ENCODE assay signal across 27 cellular contexts in genomic region chr15:61151791-61152190, GRCh38.
"Had no signal": no experiment of that assay in that cellular context is flagged by ENCODE, and none has a peak within 500 bp of the region (broad histone marks: within the 10 kb centered on the region; RNA-seq: fewer than 3 reads in every experiment).

No MANE protein-coding gene starts in this region.

- H3K27me3 ChIP-seq: colonic mucosa, heart left ventricle, hepatocyte, left lung, pancreas, right atrium auricular region, stomach, tibial nerve, upper lobe of left lung, uterus had no signal

- H3K27ac ChIP-seq: colonic mucosa, heart left ventricle, hepatocyte, left lung, pancreas, right atrium auricular region, stomach, thoracic aorta, tibial nerve, upper lobe of left lung, uterus had no signal

- H3K9me3 Mint-ChIP-seq: dendritic cell treated with granulocyte-macrophage colony-stimulating factor and Interleukin-4, amounts not matched to agents 40 ng/mL and 50 ng/mL, for 4 days; natural killer cell; stimulated activated effector memory CD8-positive, alpha-beta T cell treated with anti-CD3 and anti-CD28 coated beads, Interleukin-12 subunit alpha, Interleukin-12 subunit beta, amount 100 ng/mL, for 72 hours had no signal

- H3K9me3 ChIP-seq: colonic mucosa, heart left ventricle, left lung, pancreas, right atrium auricular region, stomach, thoracic aorta, tibial nerve, upper lobe of left lung, uterus had no signal

- DNase-seq: central memory CD4-positive, alpha-beta T cell; colonic mucosa; effector memory CD4-positive, alpha-beta T cell; heart left ventricle; kidney; left cardiac atrium; left lung; mesendoderm; natural killer cell; occipital lobe; pancreas; stimulated activated CD4-positive, alpha-beta T cell treated with anti-CD3 and anti-CD28 coated beads, Interleukin-12 subunit alpha, Interleukin-12 subunit beta, amount 100 ng/mL, for 4 hours; stimulated activated CD4-positive, alpha-beta T cell treated with anti-CD3 and anti-CD28 coated beads, Interleukin-1b, Interleukin-23, amount 100 ng/mL, for 48 hours; stimulated activated CD4-positive, alpha-beta T cell treated with anti-CD3 and anti-CD28 coated beads, Interleukin-4, amount 100 ng/mL, for 24 hours; stimulated activated naive CD4-positive, alpha-beta T cell treated with Interleukin-2 at 50 U/mL for 16 hours; stomach; upper lobe of left lung; uterus had no signal

- H3K4me3 ChIP-seq: colonic mucosa, heart left ventricle, hepatocyte, left lung, pancreas, right atrium auricular region, smooth muscle cell, stomach, thoracic aorta, tibial nerve, upper lobe of left lung, uterus had no signal

- H3K4me1 Mint-ChIP-seq: stimulated activated effector memory CD8-positive, alpha-beta T cell treated with anti-CD3 and anti-CD28 coated beads, Interleukin-12 subunit alpha, Interleukin-12 subunit beta, amount 100 ng/mL, for 72 hours had no signal

- H3K4me2 ChIP-seq: hepatocyte, smooth muscle cell had no signal

- H3K79me2 ChIP-seq: hepatocyte had no signal

- H3K27ac Mint-ChIP-seq: dendritic cell treated with granulocyte-macrophage colony-stimulating factor and Interleukin-4, amounts not matched to agents 40 ng/mL and 50 ng/mL, for 4 days; natural killer cell; progenitor cell of endocrine pancreas; stimulated activated effector memory CD8-positive, alpha-beta T cell treated with anti-CD3 and anti-CD28 coated beads, Interleukin-12 subunit alpha, Interleukin-12 subunit beta, amount 100 ng/mL, for 72 hours had no signal

- H2AFZ ChIP-seq: hepatocyte had no signal

- H3K36me3 ChIP-seq: colonic mucosa, heart left ventricle, left lung, pancreas, right atrium auricular region, stomach, thoracic aorta, tibial nerve, upper lobe of left lung, uterus had no signal

- H3K36me3 Mint-ChIP-seq: natural killer cell; stimulated activated effector memory CD8-positive, alpha-beta T cell treated with anti-CD3 and anti-CD28 coated beads, Interleukin-12 subunit alpha, Interleukin-12 subunit beta, amount 100 ng/mL, for 72 hours had no signal

- ATAC-seq: heart left ventricle; left cardiac atrium; left lung; natural killer cell; pancreas; sciatic nerve; stimulated activated effector memory CD8-positive, alpha-beta T cell treated with anti-CD3 and anti-CD28 coated beads, Interleukin-12 subunit alpha, Interleukin-12 subunit beta, amount 100 ng/mL, for 72 hours had no signal

- H3K4me3 Mint-ChIP-seq: dendritic cell treated with granulocyte-macrophage colony-stimulating factor and Interleukin-4, amounts not matched to agents 40 ng/mL and 50 ng/mL, for 4 days; natural killer cell; stimulated activated effector memory CD8-positive, alpha-beta T cell treated with anti-CD3 and anti-CD28 coated beads, Interleukin-12 subunit alpha, Interleukin-12 subunit beta, amount 100 ng/mL, for 72 hours had no signal

- H3K27me3 Mint-ChIP-seq: dendritic cell treated with granulocyte-macrophage colony-stimulating factor and Interleukin-4, amounts not matched to agents 40 ng/mL and 50 ng/mL, for 4 days; progenitor cell of endocrine pancreas had no signal

- H3K4me1 ChIP-seq: colonic mucosa, left lung, pancreas, stomach, upper lobe of left lung, uterus had no signal
